ENCODE assay signal across 1 cellular context in the genomic region with DNA sequence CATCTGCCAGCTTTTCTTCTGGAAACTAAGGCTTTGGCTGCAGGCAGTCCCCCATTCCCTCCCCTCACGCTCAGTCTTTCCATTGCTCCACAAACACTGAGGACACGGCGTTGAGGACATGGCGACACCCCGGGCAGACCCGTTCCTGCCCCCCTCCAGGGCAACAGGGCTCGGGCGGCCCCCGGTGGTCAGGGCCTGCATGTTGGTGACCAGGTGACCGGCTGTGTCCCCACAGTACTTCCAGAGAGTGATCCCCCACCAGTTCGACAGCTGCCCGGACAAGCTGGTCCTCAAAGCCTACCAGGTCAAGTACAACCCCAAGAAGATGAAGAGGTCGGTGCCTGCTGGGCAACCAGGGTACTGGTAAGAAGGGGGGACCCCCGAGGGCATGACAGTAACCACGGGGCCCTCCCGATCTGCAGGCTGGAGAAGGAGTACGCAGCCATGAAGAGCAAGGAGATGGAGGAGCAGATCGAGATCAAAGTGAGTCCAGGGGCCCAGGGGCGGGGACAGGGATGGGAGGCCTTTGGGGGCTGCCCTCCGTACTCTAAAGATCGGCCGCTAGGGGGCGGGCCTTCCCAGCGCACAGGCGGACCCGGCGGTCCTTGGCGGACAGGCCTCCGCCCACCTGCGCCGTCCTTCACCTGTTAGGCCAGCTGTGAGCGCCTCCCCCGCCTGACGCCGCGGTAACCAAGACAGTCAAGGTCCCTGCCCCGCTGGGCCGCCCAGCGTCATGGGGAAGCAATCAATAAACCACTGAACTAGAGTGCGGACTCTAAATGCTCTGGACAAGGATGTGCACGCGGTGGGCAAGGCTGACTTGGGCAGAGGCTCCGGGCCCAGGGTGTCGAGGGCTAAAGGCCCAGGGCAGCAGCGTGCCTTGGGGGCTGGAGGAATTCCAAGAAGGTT.
TF ChIP-seq lines count a peak whose summit lies in the region.

No MANE protein-coding gene starts in this region.

TF ChIP-seq in HCT116, 20 proteins besides CTCF, POLR2A, EP300 and RAD21:
- TF ChIP-seq ZFX (IDR thresholded peaks at IDR 0.05): no peak
- no peak; the same call in 1 of the 2 replicates for TF ChIP-seq POLR2AphosphoS5 (IDR thresholded peaks at IDR 0.05; ENCODE audit: low read depth, low read length)
- no peak for TF ChIP-seq EZH2 (IDR thresholded peaks at IDR 0.05)
- no peak for TF ChIP-seq ATF3 (IDR thresholded peaks at IDR 0.05)
- TF ChIP-seq ZNF274 (IDR thresholded peaks at IDR 0.05; ENCODE audit: low read depth, low read length): no peak
- no peak for TF ChIP-seq CEBPB (IDR thresholded peaks at IDR 0.05; ENCODE audit: low read depth)
- TF ChIP-seq ELF1 (IDR thresholded peaks at IDR 0.05; ENCODE audit: borderline replicate concordance, low read depth): no peak
- TF ChIP-seq FOSL1 (IDR thresholded peaks at IDR 0.05; ENCODE audit: low read depth): no peak
- TF ChIP-seq EGR1 (IDR thresholded peaks at IDR 0.05; ENCODE audit: low read depth): peak; percentile 96
- no peak for TF ChIP-seq EZH2phosphoT487 (IDR thresholded peaks at IDR 0.05; ENCODE audit: borderline replicate concordance)
- peak; percentile 18 for TF ChIP-seq YY1 (IDR thresholded peaks at IDR 0.05; ENCODE audit: extremely low read depth, insufficient replicate concordance, low read depth, low read length)
- TF ChIP-seq TCF7L2 (IDR thresholded peaks at IDR 0.05; ENCODE audit: borderline replicate concordance, extremely low read depth, insufficient read depth, insufficient read length): peak; percentile 89
